In the genomic region with DNA sequence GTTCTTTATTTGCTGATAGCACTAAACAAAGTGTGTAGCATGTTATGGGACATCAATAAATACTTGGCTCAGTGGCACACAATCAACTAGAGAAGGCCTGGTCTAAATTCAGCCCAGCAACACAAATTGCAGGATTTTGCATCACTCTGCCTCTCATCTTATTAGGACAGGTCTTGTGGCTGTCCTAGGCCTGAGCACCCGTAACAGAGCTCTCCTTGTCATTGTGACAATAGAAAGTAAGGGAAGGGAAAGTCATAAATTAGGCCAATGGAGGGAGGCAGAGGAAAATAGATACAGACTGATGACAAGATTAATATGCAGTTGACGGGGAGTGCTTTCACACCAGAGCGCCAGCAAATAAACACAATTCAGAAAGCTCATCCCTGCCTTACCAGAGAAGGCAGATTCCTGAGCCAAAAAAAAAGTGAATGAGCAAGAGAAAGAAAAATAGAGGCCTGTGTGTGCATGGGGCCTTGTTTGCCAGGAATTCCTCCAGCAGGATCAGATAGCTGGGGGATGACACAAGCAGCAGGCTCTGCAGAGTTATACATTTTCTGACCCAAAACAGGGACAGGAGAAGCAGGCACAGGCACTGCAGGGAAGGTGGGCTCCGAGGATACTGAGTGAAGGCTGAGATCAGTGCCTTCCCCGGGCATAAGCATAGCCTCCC, we compare ENCODE assay signal across 1 cellular context.
TF ChIP-seq lines count a peak whose summit lies in the region.

No MANE protein-coding gene starts in this region.

TF ChIP-seq in GM23338, 12 proteins besides CTCF, POLR2A, EP300 and RAD21 (continued from another document):
- TF ChIP-seq, protein P1, sequence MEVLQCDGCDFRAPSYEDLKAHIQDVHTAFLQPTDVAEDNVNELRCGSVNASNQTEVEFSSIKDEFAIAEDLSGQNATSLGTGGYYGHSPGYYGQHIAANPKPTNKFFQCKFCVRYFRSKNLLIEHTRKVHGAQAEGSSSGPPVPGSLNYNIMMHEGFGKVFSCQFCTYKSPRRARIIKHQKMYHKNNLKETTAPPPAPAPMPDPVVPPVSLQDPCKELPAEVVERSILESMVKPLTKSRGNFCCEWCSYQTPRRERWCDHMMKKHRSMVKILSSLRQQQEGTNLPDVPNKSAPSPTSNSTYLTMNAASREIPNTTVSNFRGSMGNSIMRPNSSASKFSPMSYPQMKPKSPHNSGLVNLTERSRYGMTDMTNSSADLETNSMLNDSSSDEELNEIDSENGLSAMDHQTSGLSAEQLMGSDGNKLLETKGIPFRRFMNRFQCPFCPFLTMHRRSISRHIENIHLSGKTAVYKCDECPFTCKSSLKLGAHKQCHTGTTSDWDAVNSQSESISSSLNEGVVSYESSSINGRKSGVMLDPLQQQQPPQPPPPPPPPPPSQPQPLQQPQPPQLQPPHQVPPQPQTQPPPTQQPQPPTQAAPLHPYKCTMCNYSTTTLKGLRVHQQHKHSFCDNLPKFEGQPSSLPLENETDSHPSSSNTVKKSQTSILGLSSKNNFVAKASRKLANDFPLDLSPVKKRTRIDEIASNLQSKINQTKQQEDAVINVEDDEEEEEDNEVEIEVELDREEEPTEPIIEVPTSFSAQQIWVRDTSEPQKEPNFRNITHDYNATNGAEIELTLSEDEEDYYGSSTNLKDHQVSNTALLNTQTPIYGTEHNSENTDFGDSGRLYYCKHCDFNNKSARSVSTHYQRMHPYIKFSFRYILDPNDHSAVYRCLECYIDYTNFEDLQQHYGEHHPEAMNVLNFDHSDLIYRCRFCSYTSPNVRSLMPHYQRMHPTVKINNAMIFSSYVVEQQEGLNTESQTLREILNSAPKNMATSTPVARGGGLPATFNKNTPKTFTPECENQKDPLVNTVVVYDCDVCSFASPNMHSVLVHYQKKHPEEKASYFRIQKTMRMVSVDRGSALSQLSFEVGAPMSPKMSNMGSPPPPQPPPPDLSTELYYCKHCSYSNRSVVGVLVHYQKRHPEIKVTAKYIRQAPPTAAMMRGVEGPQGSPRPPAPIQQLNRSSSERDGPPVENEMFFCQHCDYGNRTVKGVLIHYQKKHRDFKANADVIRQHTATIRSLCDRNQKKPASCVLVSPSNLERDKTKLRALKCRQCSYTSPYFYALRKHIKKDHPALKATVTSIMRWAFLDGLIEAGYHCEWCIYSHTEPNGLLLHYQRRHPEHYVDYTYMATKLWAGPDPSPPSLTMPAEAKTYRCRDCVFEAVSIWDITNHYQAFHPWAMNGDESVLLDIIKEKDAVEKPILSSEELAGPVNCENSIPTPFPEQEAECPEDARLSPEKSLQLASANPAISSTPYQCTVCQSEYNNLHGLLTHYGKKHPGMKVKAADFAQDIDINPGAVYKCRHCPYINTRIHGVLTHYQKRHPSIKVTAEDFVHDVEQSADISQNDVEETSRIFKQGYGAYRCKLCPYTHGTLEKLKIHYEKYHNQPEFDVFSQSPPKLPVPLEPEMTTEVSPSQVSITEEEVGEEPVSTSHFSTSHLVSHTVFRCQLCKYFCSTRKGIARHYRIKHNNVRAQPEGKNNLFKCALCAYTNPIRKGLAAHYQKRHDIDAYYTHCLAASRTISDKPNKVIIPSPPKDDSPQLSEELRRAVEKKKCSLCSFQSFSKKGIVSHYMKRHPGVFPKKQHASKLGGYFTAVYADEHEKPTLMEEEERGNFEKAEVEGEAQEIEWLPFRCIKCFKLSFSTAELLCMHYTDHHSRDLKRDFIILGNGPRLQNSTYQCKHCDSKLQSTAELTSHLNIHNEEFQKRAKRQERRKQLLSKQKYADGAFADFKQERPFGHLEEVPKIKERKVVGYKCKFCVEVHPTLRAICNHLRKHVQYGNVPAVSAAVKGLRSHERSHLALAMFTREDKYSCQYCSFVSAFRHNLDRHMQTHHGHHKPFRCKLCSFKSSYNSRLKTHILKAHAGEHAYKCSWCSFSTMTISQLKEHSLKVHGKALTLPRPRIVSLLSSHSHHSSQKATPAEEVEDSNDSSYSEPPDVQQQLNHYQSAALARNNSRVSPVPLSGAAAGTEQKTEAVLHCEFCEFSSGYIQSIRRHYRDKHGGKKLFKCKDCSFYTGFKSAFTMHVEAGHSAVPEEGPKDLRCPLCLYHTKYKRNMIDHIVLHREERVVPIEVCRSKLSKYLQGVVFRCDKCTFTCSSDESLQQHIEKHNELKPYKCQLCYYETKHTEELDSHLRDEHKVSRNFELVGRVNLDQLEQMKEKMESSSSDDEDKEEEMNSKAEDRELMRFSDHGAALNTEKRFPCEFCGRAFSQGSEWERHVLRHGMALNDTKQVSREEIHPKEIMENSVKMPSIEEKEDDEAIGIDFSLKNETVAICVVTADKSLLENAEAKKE (CRISPR knock-in tag; IDR thresholded peaks at IDR 0.05): no peak
- TF ChIP-seq STAT1 (IDR thresholded peaks at IDR 0.05; ENCODE audit: unreplicated experiment) (no peak), CREB1 (CRISPR knock-in tag; IDR thresholded peaks at IDR 0.05; ENCODE audit: low read depth) (no peak), ZNF331 (CRISPR knock-in tag; IDR thresholded peaks at IDR 0.05; ENCODE audit: low read depth) (no peak), NANOG (IDR thresholded peaks at IDR 0.05; ENCODE audit: borderline replicate concordance) (no peak), ZNF114 (CRISPR knock-in tag; IDR thresholded peaks at IDR 0.05) (no peak), POLR2AphosphoS5 (IDR thresholded peaks at IDR 0.05; ENCODE audit: low read depth) (no peak), EZH2 (IDR thresholded peaks at IDR 0.05; ENCODE audit: low read depth, unreplicated experiment) (no peak)
- TF ChIP-seq, protein P2, sequence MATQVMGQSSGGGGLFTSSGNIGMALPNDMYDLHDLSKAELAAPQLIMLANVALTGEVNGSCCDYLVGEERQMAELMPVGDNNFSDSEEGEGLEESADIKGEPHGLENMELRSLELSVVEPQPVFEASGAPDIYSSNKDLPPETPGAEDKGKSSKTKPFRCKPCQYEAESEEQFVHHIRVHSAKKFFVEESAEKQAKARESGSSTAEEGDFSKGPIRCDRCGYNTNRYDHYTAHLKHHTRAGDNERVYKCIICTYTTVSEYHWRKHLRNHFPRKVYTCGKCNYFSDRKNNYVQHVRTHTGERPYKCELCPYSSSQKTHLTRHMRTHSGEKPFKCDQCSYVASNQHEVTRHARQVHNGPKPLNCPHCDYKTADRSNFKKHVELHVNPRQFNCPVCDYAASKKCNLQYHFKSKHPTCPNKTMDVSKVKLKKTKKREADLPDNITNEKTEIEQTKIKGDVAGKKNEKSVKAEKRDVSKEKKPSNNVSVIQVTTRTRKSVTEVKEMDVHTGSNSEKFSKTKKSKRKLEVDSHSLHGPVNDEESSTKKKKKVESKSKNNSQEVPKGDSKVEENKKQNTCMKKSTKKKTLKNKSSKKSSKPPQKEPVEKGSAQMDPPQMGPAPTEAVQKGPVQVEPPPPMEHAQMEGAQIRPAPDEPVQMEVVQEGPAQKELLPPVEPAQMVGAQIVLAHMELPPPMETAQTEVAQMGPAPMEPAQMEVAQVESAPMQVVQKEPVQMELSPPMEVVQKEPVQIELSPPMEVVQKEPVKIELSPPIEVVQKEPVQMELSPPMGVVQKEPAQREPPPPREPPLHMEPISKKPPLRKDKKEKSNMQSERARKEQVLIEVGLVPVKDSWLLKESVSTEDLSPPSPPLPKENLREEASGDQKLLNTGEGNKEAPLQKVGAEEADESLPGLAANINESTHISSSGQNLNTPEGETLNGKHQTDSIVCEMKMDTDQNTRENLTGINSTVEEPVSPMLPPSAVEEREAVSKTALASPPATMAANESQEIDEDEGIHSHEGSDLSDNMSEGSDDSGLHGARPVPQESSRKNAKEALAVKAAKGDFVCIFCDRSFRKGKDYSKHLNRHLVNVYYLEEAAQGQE (IDR thresholded peaks at IDR 0.05; ENCODE audit: unreplicated experiment): no peak
